In genomic region chr3:120170223-120170622, GRCh38 we compare ENCODE assay signal across 1 cellular context.
TF ChIP-seq lines count a peak whose summit lies in the region.

No MANE protein-coding gene starts in this region.

TF ChIP-seq in HCT116, 20 proteins besides CTCF, POLR2A, EP300 and RAD21 (continued from another document):
- TF ChIP-seq REST (IDR thresholded peaks at IDR 0.05; ENCODE audit: low read depth) (no peak), ELF1 (IDR thresholded peaks at IDR 0.05; ENCODE audit: borderline replicate concordance, low read depth) (no peak)
